ENCODE assay signal across 10 cellular contexts in genomic region chr10:124614003-124614659, GRCh38.
DNase-seq lines count a peak whose midpoint lies in the region; ATAC-seq and TF ChIP-seq lines count a peak whose summit lies in the region.
"Had no signal": no experiment of that assay in that cellular context is flagged by ENCODE, and none has a peak within 500 bp of the region (broad histone marks: within the 10 kb centered on the region; RNA-seq: fewer than 3 reads in every experiment).

No MANE protein-coding gene starts in this region.

- H3K9me3 ChIP-seq in adrenal gland (replicated peaks in 1 of 3) (no peaks in the 10 kb centered on the region), thyroid gland (no peaks in the 10 kb centered on the region)

- peaks cover 57% of the 10 kb centered on the region for H3K4me1 Mint-ChIP-seq in nephron progenitor cell

- ATAC-seq in HG03139 (IDR thresholded peaks at IDR 0.05; ENCODE audit: unreplicated experiment) = peak; percentile 36

- no peak overlapping the region for H3K27ac Mint-ChIP-seq in nephron progenitor cell

- 37 to 59% (median 54%) methylated on average over 7 to 11 of the region's 11 CpGs for WGBS in adrenal gland, 4 donors
- WGBS in thyroid gland, 2 donors = 58 to 76% methylated on average over 8 to 11 of the region's 11 CpGs

- no peak for TF ChIP-seq CTCF in adrenal gland (IDR thresholded peaks at IDR 0.05)
- no peak for TF ChIP-seq CTCF in thyroid gland (IDR thresholded peaks at IDR 0.05)
- TF ChIP-seq CTCF in nephron progenitor cell (IDR thresholded peaks at IDR 0.05) = no peak

- H3K4me3 ChIP-seq in adrenal gland = no peak overlapping the region
- H3K4me3 ChIP-seq in thyroid gland (replicated peaks in 1 of 3) = no peak overlapping the region

- H3K4me1 ChIP-seq in adrenal gland (replicated peaks in 1 of 2) = peaks cover 15 to 29% of the 10 kb centered on the region in 2 donors
- H3K4me1 ChIP-seq in thyroid gland = peaks cover 62 to 73% of the 10 kb centered on the region in 2 donors

- H3K27me3 Mint-ChIP-seq in nephron progenitor cell (ENCODE audit: low read depth, poor library complexity) = no peaks in the 10 kb centered on the region

- no peak for TF ChIP-seq POLR2A in adrenal gland (IDR thresholded peaks at IDR 0.05)
- TF ChIP-seq POLR2A in thyroid gland (IDR thresholded peaks at IDR 0.05) = no peak

- H3K4me3 Mint-ChIP-seq in nephron progenitor cell = no peak overlapping the region
- H3K4me3 Mint-ChIP-seq: T-helper 1 cell treated with Interleukin-12 subunit alpha and Interleukin-12 subunit beta and Interleukin-4 antibody, amounts not matched to agents 30 μg/mL and 1 μg/mL, for 36 hours had no signal

- no peaks in the 10 kb centered on the region for H3K36me3 Mint-ChIP-seq in nephron progenitor cell (ENCODE audit: low read depth)

- peak; percentile 58 for DNase-seq in activated T-cell treated with anti-CD3 and anti-CD28 coated beads for 48 hours (ENCODE audit: low read depth)
- DNase-seq in activated T-cell treated with anti-CD3 and anti-CD28 coated beads for 4 hours = no peak
- peak in 4 of 7 donors; percentile 46 to 73 (median 64) for DNase-seq in adrenal gland
- peak in 1 of 2 donors; percentile 33 for DNase-seq in thyroid gland
- DNase-seq in nephron progenitor cell = no peak
- DNase-seq in NCI-H2171 (lab: John Stamatoyannopoulos, UW) = no peak
- no peak for DNase-seq in NCI-H1092 treated with DMSO at 0.1 percent for 48 hours (lab: John Stamatoyannopoulos, UW)

- peaks cover 0 to 11% of the 10 kb centered on the region in 2 donors for H3K36me3 ChIP-seq in adrenal gland (replicated peaks in 1 of 2)
- H3K36me3 ChIP-seq in thyroid gland = no peaks in the 10 kb centered on the region

- no peaks in the 10 kb centered on the region for H3K9me3 Mint-ChIP-seq in nephron progenitor cell
- H3K9me3 Mint-ChIP-seq: T-helper 1 cell treated with Interleukin-12 subunit alpha and Interleukin-12 subunit beta and Interleukin-4 antibody, amounts not matched to agents 30 μg/mL and 1 μg/mL, for 36 hours had no signal

- H3K27me3 ChIP-seq in adrenal gland (no peaks in the 10 kb centered on the region), thyroid gland (no peaks in the 10 kb centered on the region)

- H3K27ac ChIP-seq in adrenal gland (peak overlapping the region; percentile 25 to 74 (median 68)), thyroid gland (peak overlapping the region; percentile 71 to 75 (median 73))
- H3K27ac ChIP-seq: HL-60 had no signal

- intact Hi-C loops in adrenal gland (cut with DNase I) (no loop called here), thyroid gland (cut with DNase I) (no loop called here)

Comparison
In these comparisons a context has a peak if more than half of its experiments do, and no peak if none do; other contexts are left out.
1. DNase-seq: peak in activated T-cell treated with anti-CD3 and anti-CD28 coated beads for 48 hours (single experiment) and adrenal gland (4 of 7); none in activated T-cell treated with anti-CD3 and anti-CD28 coated beads for 4 hours (single experiment), nephron progenitor cell (single experiment), NCI-H2171 (single experiment) and NCI-H1092 treated with DMSO at 0.1 percent for 48 hours (single experiment).